In the genomic region with DNA sequence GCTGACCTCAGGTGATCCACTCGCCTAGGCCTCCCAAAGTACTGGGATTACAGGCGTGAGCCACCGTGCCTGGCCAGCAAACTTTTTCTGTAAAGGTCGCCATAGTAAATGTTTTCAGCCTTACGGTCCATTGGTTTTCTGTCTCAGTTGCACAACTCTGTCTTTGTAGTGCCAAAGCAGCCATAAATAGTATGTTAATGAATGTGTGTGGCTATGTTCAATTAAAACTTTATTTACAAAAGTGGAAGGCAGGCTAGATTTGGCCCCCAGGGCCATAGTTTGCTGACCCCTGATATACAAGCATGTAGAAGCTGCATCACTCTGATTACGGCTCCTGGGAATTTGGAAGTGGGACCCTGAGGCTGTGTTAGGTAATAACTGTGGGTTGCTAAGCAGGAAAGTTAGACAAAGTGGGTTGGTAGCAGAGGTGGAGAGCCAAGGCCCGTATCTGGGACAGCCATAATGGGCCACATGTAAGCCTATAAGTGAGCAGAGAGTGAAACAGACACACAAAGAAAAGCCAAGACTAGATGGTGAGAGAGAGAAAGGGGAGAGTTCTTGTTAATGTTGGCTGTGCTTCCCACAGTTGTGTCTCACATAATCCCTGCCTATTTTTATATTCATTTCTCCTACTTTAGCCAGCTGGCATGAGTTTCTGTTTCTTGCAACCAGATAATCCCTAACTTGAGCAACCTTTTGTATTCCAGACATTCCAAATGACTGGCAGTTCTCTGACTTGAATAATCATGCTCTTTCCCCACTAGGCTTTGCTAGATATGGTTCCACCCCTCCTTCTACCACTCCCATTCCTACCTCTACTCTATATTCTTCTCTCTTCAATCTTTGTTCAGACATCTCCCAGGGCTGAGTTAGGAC, we compare ENCODE assay signal across 17 cellular contexts. TPM values are rescaled to one million over a fixed set of nuclear protein-coding genes. Genes with fewer than 3 reads are reported as not detected.
DNase-seq lines count a peak whose midpoint lies in the region; ATAC-seq and TF ChIP-seq lines count a peak whose summit lies in the region.
"Had no signal": no experiment of that assay in that cellular context is flagged by ENCODE, and none has a peak within 500 bp of the region (broad histone marks: within the 10 kb centered on the region; RNA-seq: fewer than 3 reads in every experiment).

No MANE protein-coding gene starts in this region.

- H3K27ac ChIP-seq in osteoblast (ENCODE audit: low read depth, low read length): no peak overlapping the region
- H3K27ac ChIP-seq: Peyer's patch, uterus had no signal

- H3K36me3 ChIP-seq in adipocyte (ENCODE audit: control insufficient read depth, insufficient read depth, low read length, severe bottlenecking) (no peaks in the 10 kb centered on the region), osteoblast (ENCODE audit: insufficient read depth, low read length) (no peaks in the 10 kb centered on the region)
- H3K36me3 ChIP-seq: BE2C, Peyer's patch, uterus had no signal

- TF ChIP-seq CTCF in AG09319 (IDR thresholded peaks at IDR 0.05; ENCODE audit: low read depth, low read length) (no peak), osteoblast (IDR thresholded peaks at IDR 0.05; ENCODE audit: extremely low read depth, low read depth, low read length) (no peak)

- no peaks in the 10 kb centered on the region for H3K79me2 ChIP-seq in osteoblast (ENCODE audit: insufficient read depth, low read length)

- H3K4me1 Mint-ChIP-seq in natural killer cell treated with Interleukin-12 subunit alpha and Interleukin-12 subunit beta and Interleukin-15 and Interleukin-18, amount 100 ng/mL, for 72 hours (ENCODE audit: low read depth in 2 of 2): peaks cover 14 to 22% of the 10 kb centered on the region in 2 donors

- peak; percentile 39 for DNase-seq in AG09319 (ENCODE audit: extremely low read depth, low read depth)
- DNase-seq in adipocyte (ENCODE audit: low read depth): peak; percentile 95
- DNase-seq in fibroblast of peridontal ligament (ENCODE audit: extremely low read depth): peak; percentile 86
- no peak for DNase-seq in osteoblast (ENCODE audit: insufficient read length, low spot score, missing footprints)
- no peak for DNase-seq in activated CD4-positive, alpha-beta T cell treated with anti-CD3 and anti-CD28 coated beads, Interleukin-2, amount 50 U/mL, for 4 hours
- DNase-seq in stimulated activated naive CD8-positive, alpha-beta T cell treated with anti-CD3 and anti-CD28 coated beads, Interleukin-15, Interleukin-2, amounts not matched to agents 100 U/mL and 50 U/mL, for 24 hours: no peak
- no peak for DNase-seq in natural killer cell treated with Interleukin-12 subunit alpha and Interleukin-12 subunit beta and Interleukin-15 and Interleukin-18, amount 100 ng/mL, for 72 hours (ENCODE audit: low spot score)
- DNase-seq: activated CD4-positive, alpha-beta T cell treated with anti-CD3 and anti-CD28 coated beads, Interleukin-2, amount 10 ng/mL, durations not matched to agents 24 days and 14 days; activated T-cell treated with anti-CD3 and anti-CD28 coated beads, Interleukin-2, amount 50 U/mL, for 72 hours; BE2C; kidney glomerular epithelial cell; natural killer cell; Peyer's patch; stimulated activated CD8-positive, alpha-beta memory T cell treated with anti-CD3 and anti-CD28 coated beads, Interleukin-4, amount 100 ng/mL, for 48 hours; uterus had no signal

- no peak overlapping the region for H3K4me2 ChIP-seq in osteoblast (ENCODE audit: insufficient read depth, low read length)

- H3K9ac ChIP-seq in adipocyte (ENCODE audit: low read length): peak overlapping the region; percentile 44

- peaks cover 15% of the 10 kb centered on the region for H3K4me1 ChIP-seq in adipocyte (ENCODE audit: control insufficient read depth, insufficient read depth, low read length)
- no peaks in the 10 kb centered on the region for H3K4me1 ChIP-seq in osteoblast (ENCODE audit: insufficient read depth, low read length)
- H3K4me1 ChIP-seq: BE2C, Peyer's patch, uterus had no signal

- H3K27me3 ChIP-seq in adipocyte (replicated peaks; ENCODE audit: control insufficient read depth, insufficient read depth, low read length) (no peaks in the 10 kb centered on the region), osteoblast (ENCODE audit: insufficient read depth, low read length) (no peaks in the 10 kb centered on the region)
- H3K27me3 ChIP-seq: BE2C, Peyer's patch, uterus had no signal

- H3K4me3 Mint-ChIP-seq in natural killer cell treated with Interleukin-12 subunit alpha and Interleukin-12 subunit beta and Interleukin-15 and Interleukin-18, amount 100 ng/mL, for 72 hours: no peak overlapping the region
- H3K4me3 Mint-ChIP-seq: activated CD4-positive, alpha-beta T cell treated with anti-CD3 and anti-CD28 coated beads, Interleukin-2, amount 10 ng/mL, durations not matched to agents 24 days and 14 days; activated T-cell treated with anti-CD3 and anti-CD28 coated beads, Interleukin-2, amount 50 U/mL, for 72 hours; natural killer cell; T-helper 1 cell treated with Interleukin-12 subunit alpha and Interleukin-12 subunit beta and Interleukin-4 antibody, amounts not matched to agents 30 μg/mL and 1 μg/mL, for 36 hours had no signal

- no peaks in the 10 kb centered on the region for H4K20me1 ChIP-seq in osteoblast (ENCODE audit: insufficient read depth, low read length)

- H3K4me3 ChIP-seq in adipocyte (ENCODE audit: low read length) (peak overlapping the region; percentile 26), osteoblast (ENCODE audit: insufficient read depth, low read length) (no peak overlapping the region)
- H3K4me3 ChIP-seq: Peyer's patch, uterus had no signal

- H3K27ac Mint-ChIP-seq in natural killer cell treated with Interleukin-12 subunit alpha and Interleukin-12 subunit beta and Interleukin-15 and Interleukin-18, amount 100 ng/mL, for 72 hours: no peak overlapping the region
- H3K27ac Mint-ChIP-seq: activated CD4-positive, alpha-beta T cell treated with anti-CD3 and anti-CD28 coated beads, Interleukin-2, amount 10 ng/mL, durations not matched to agents 24 days and 14 days; activated T-cell treated with anti-CD3 and anti-CD28 coated beads, Interleukin-2, amount 50 U/mL, for 72 hours; T-helper 1 cell treated with Interleukin-12 subunit alpha and Interleukin-12 subunit beta and Interleukin-4 antibody, amounts not matched to agents 30 μg/mL and 1 μg/mL, for 36 hours had no signal

- no peaks in the 10 kb centered on the region for H3K9me3 Mint-ChIP-seq in natural killer cell treated with Interleukin-12 subunit alpha and Interleukin-12 subunit beta and Interleukin-15 and Interleukin-18, amount 100 ng/mL, for 72 hours

- H3K36me3 Mint-ChIP-seq in natural killer cell treated with Interleukin-12 subunit alpha and Interleukin-12 subunit beta and Interleukin-15 and Interleukin-18, amount 100 ng/mL, for 72 hours: peaks cover 15% of the 10 kb centered on the region

- no peak for ATAC-seq in stimulated activated naive CD8-positive, alpha-beta T cell treated with anti-CD3 and anti-CD28 coated beads, Interleukin-15, Interleukin-2, amounts not matched to agents 100 U/mL and 50 U/mL, for 24 hours
- ATAC-seq in HG02840 (IDR thresholded peaks at IDR 0.05; ENCODE audit: low FRiP score, unreplicated experiment): no peak
- no peak for ATAC-seq in natural killer cell treated with Interleukin-12 subunit alpha and Interleukin-12 subunit beta and Interleukin-15 and Interleukin-18, amount 100 ng/mL, for 72 hours
- ATAC-seq: activated T-cell treated with anti-CD3 and anti-CD28 coated beads, Interleukin-2, amount 50 U/mL, for 72 hours; natural killer cell had no signal

- H3K27me3 Mint-ChIP-seq in natural killer cell treated with Interleukin-12 subunit alpha and Interleukin-12 subunit beta and Interleukin-15 and Interleukin-18, amount 100 ng/mL, for 72 hours: no peaks in the 10 kb centered on the region
- H3K27me3 Mint-ChIP-seq: activated CD4-positive, alpha-beta T cell treated with anti-CD3 and anti-CD28 coated beads, Interleukin-2, amount 10 ng/mL, durations not matched to agents 24 days and 14 days had no signal

- H3K9me3 ChIP-seq in adipocyte (ENCODE audit: control insufficient read depth, low read length): no peaks in the 10 kb centered on the region
- H3K9me3 ChIP-seq in osteoblast (ENCODE audit: low read depth, low read length): no peaks in the 10 kb centered on the region
- H3K9me3 ChIP-seq: BE2C, Peyer's patch, uterus had no signal

- peak overlapping the region; percentile 13 for H2AFZ ChIP-seq in osteoblast (ENCODE audit: low read length)

RNA-seq across cellular contexts. Expression of a gene that starts 7.8 kb away (rescaled TPM):
- 30.6 and 34.4 TPM in 2 replicates for total RNA-seq in osteoblast
- 10 to 100 TPM; 47.6 to 57.5 TPM for total RNA-seq in natural killer cell treated with Interleukin-12 subunit alpha and Interleukin-12 subunit beta and Interleukin-15 and Interleukin-18, amount 100 ng/mL, for 72 hours

Comparison
In these comparisons a context has a peak if more than half of its experiments do, and no peak if none do; other contexts are left out.
1. DNase-seq: peak in AG09319 (single experiment), adipocyte (single experiment) and fibroblast of peridontal ligament (single experiment); none in osteoblast (single experiment), activated CD4-positive, alpha-beta T cell treated with anti-CD3 and anti-CD28 coated beads, Interleukin-2, amount 50 U/mL, for 4 hours (0 of 2), stimulated activated naive CD8-positive, alpha-beta T cell treated with anti-CD3 and anti-CD28 coated beads, Interleukin-15, Interleukin-2, amounts not matched to agents 100 U/mL and 50 U/mL, for 24 hours (single experiment) and natural killer cell treated with Interleukin-12 subunit alpha and Interleukin-12 subunit beta and Interleukin-15 and Interleukin-18, amount 100 ng/mL, for 72 hours (single experiment).